10 cellular contexts compared by ENCODE assay signal in genomic region chr15:89329329-89330084, GRCh38. TPM values are rescaled to one million over a fixed set of nuclear protein-coding genes. Genes with fewer than 3 reads are reported as not detected.
A peak's percentile ranks its signal among the peaks of the same experiment; 100 is the strongest.
DNase-seq lines count a peak whose midpoint lies in the region; ATAC-seq and TF ChIP-seq lines count a peak whose summit lies in the region.
"Had no signal": no experiment of that assay in that cellular context is flagged by ENCODE, and none has a peak within 500 bp of the region (broad histone marks: within the 10 kb centered on the region; RNA-seq: fewer than 3 reads in every experiment).

No MANE protein-coding gene starts in this region.

- no peak overlapping the region for H2BK15ac ChIP-seq in neuronal stem cell (ENCODE audit: low read length)

- H3K4me3 ChIP-seq in neuronal stem cell (ENCODE audit: low read length in 2 of 2): no peak overlapping the region
- H3K4me3 ChIP-seq: coronary artery had no signal

- no peak overlapping the region for H3K27ac ChIP-seq in neuronal stem cell (replicated peaks; ENCODE audit: low read length)
- H3K27ac ChIP-seq: coronary artery had no signal

- H4K8ac ChIP-seq in neuronal stem cell (ENCODE audit: low read depth, low read length): no peak overlapping the region

- peaks cover 3 to 6% of the 10 kb centered on the region in 2 donors for H3K4me1 ChIP-seq in neuronal stem cell (ENCODE audit: control insufficient read depth in 2 of 2, insufficient read depth in 1 of 2, low read depth in 1 of 2, low read length in 2 of 2)

- ATAC-seq in activated naive CD4-positive, alpha-beta T cell treated with anti-CD3 and anti-CD28 coated beads, Interleukin-2, amount 50 U/mL, for 72 hours: peak; percentile 37 to 62
- no peak for ATAC-seq in left ventricle myocardium superior

- no peaks in the 10 kb centered on the region for H3K9me3 ChIP-seq in neuronal stem cell (replicated peaks in 1 of 2; ENCODE audit: control insufficient read depth in 2 of 2, insufficient read depth in 1 of 2, low read depth in 1 of 2, low read length in 2 of 2)

- H3K4me1 Mint-ChIP-seq in CD14-positive monocyte (peaks cover 26% of the 10 kb centered on the region), HFFc6 (ENCODE audit: low read depth) (peaks cover 35% of the 10 kb centered on the region)

- peaks cover 23% of the 10 kb centered on the region for H3K79me1 ChIP-seq in neuronal stem cell (ENCODE audit: low read depth, low read length)

- no peak overlapping the region for H3K4me2 ChIP-seq in neuronal stem cell (ENCODE audit: insufficient read depth, low read length, poor library complexity, severe bottlenecking)

- H3K9ac ChIP-seq in neuronal stem cell (ENCODE audit: low read depth, low read length, poor library complexity): no peak overlapping the region

- H4K91ac ChIP-seq in neuronal stem cell (ENCODE audit: low read depth, low read length, poor library complexity): no peak overlapping the region

- H3K4me3 Mint-ChIP-seq in CD14-positive monocyte: no peak overlapping the region
- no peak overlapping the region for H3K4me3 Mint-ChIP-seq in HFFc6

- no peak overlapping the region for H3K23ac ChIP-seq in neuronal stem cell (ENCODE audit: low read depth, low read length, poor library complexity)

- no CpG with 5 or more reads among the region's 8 CpGs for WGBS in neuronal stem cell (ENCODE audit: extremely low coverage in 2 of 2, insufficient read length in 2 of 2, insufficient replicate concordance in 1 of 2), 2 donors

- H3K9me3 Mint-ChIP-seq in CD14-positive monocyte: peaks cover 0 to 2% (median 0%) of the 10 kb centered on the region in 7 donors
- H3K9me3 Mint-ChIP-seq in HFFc6: no peaks in the 10 kb centered on the region
- no peaks in the 10 kb centered on the region for H3K9me3 Mint-ChIP-seq in activated naive CD4-positive, alpha-beta T cell treated with anti-CD3 and anti-CD28 coated beads, Interleukin-2, amount 50 U/mL, for 72 hours

- DNase-seq in CD14-positive monocyte (ENCODE audit: low spot score): no peak
- DNase-seq in HFFc6: no peak
- no peak for DNase-seq in activated naive CD4-positive, alpha-beta T cell treated with anti-CD3 and anti-CD28 coated beads, Interleukin-2, amount 50 U/mL, for 72 hours (ENCODE audit: low spot score in 2 of 2)
- DNase-seq in neuronal stem cell (ENCODE audit: low spot score): no peak
- no peak for DNase-seq in left ventricle myocardium superior
- no peak for DNase-seq in islet precursor cell
- DNase-seq in activated CD8-positive, alpha-beta memory T cell treated with anti-CD3 and anti-CD28 coated beads, Interleukin-2, amount 50 U/mL, for 4 hours: no peak
- DNase-seq: NCI-H1694, NCI-H524 treated with DMSO at 0.1 percent for 48 hours had no signal

- no peak overlapping the region for H3K14ac ChIP-seq in neuronal stem cell (ENCODE audit: low read length)

- peaks cover 78 to 80% of the 10 kb centered on the region in 2 donors for H3K36me3 Mint-ChIP-seq in CD14-positive monocyte
- H3K36me3 Mint-ChIP-seq in HFFc6 (ENCODE audit: low read depth): peaks cover 64% of the 10 kb centered on the region
- peaks cover 37 to 40% of the 10 kb centered on the region in 2 donors for H3K36me3 Mint-ChIP-seq in activated naive CD4-positive, alpha-beta T cell treated with anti-CD3 and anti-CD28 coated beads, Interleukin-2, amount 50 U/mL, for 72 hours

- H3K27me3 ChIP-seq in neuronal stem cell (ENCODE audit: control insufficient read depth in 3 of 3, insufficient read depth in 3 of 3, low read depth in 1 of 3, low read length in 3 of 3): peaks cover 0 to 2% (median 0%) of the 10 kb centered on the region in 3 experiments

- no peak overlapping the region for H2AFZ ChIP-seq in neuronal stem cell (ENCODE audit: low read length)

- H3K27me3 Mint-ChIP-seq in CD14-positive monocyte (ENCODE audit: low read depth in 3 of 3): peaks cover 0 to 3% (median 0%) of the 10 kb centered on the region in 3 donors
- H3K27me3 Mint-ChIP-seq in HFFc6 (ENCODE audit: insufficient read depth): no peaks in the 10 kb centered on the region; the same call in 1 of the 2 replicates

- intact Hi-C loops in CD14-positive monocyte (cut with micrococcal nuclease): loop anchor here in 1 of 2 donors (10.0 kb wide), 1 partner anchor 245 kb away; the partner anchor contains the start of gene TICRR
- intact Hi-C loops in left ventricle myocardium superior (cut with micrococcal nuclease): no loop called here

- TF ChIP-seq CTCF in CD14-positive monocyte (IDR thresholded peaks at IDR 0.05): no peak
- TF ChIP-seq CTCF in HFFc6 (IDR thresholded peaks at IDR 0.05): no peak

- no peak overlapping the region for H2BK12ac ChIP-seq in neuronal stem cell (ENCODE audit: low read length)

- peak overlapping the region in 4 of 7 donors; percentile 37 to 76 (median 49) for H3K27ac Mint-ChIP-seq in CD14-positive monocyte
- peak overlapping the region; percentile 32; the same call in 1 of the 2 replicates for H3K27ac Mint-ChIP-seq in HFFc6
- peak overlapping the region; percentile 82 to 91 for H3K27ac Mint-ChIP-seq in activated naive CD4-positive, alpha-beta T cell treated with anti-CD3 and anti-CD28 coated beads, Interleukin-2, amount 50 U/mL, for 72 hours

- H2BK120ac ChIP-seq in neuronal stem cell (ENCODE audit: low read depth, low read length): peak overlapping the region; percentile 61

- H3K36me3 ChIP-seq in neuronal stem cell (replicated peaks in 1 of 2; ENCODE audit: control insufficient read depth in 2 of 2, insufficient read depth in 2 of 2, low read length in 2 of 2): peaks cover 71 to 89% of the 10 kb centered on the region in 2 donors

- no peak overlapping the region for H2BK5ac ChIP-seq in neuronal stem cell (ENCODE audit: low read length)

- no peak overlapping the region for H2AK5ac ChIP-seq in neuronal stem cell (ENCODE audit: low read depth, low read length)

- H3K18ac ChIP-seq in neuronal stem cell (ENCODE audit: low read length): no peak overlapping the region

- peak overlapping the region; percentile 23 for H3K4ac ChIP-seq in neuronal stem cell (ENCODE audit: low read length)

RNA-seq across cellular contexts. Expression of gene POLG, which starts 5.1 kb away (rescaled TPM):
- 10 to 100 TPM; 19.2 to 21.6 TPM for polyA plus RNA-seq in CD14-positive monocyte
- total RNA-seq in HFFc6 (2021; fragmentation: NEBNext Ultra II Directional; extraction: Animal tissue kit (Norgen Biotek cat#: 25700)): 10 to 100 TPM; 33.1 to 48.3 (median 35.2) TPM
- total RNA-seq in activated naive CD4-positive, alpha-beta T cell treated with anti-CD3 and anti-CD28 coated beads, Interleukin-2, amount 50 U/mL, for 72 hours: 10 to 100 TPM; 76.1 to 83.7 TPM
- 21.3 TPM for polyA plus RNA-seq in neuronal stem cell (2013, experiment 1 of 2)
- 21.7 TPM for polyA plus RNA-seq in neuronal stem cell (2013, experiment 2 of 2)
- total RNA-seq in left ventricle myocardium superior: 39.5 TPM

Comparison
In these comparisons a context has a peak if more than half of its experiments do, and no peak if none do; other contexts are left out.
1. H3K27ac Mint-ChIP-seq: peak in every context shown above with its lines; median percentile 86 in activated naive CD4-positive, alpha-beta T cell treated with anti-CD3 and anti-CD28 coated beads, Interleukin-2, amount 50 U/mL, for 72 hours; 49 in CD14-positive monocyte; 32 in HFFc6.